In the genomic region with DNA sequence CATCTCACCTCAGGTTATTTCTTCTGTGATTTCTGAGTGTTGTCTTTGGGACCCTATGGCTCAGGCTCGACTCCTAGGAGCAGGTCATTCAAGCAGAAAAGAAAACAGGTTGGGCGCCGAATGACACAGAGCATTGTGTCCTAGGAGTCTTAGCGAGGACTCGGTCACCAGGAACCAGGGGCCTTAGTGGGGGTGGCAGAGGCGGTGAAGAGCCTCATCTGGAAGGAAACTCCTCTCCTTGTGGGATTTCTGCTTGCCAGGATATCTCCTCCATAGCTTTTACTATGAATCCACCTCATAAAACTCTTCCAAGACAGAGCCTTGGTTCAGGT, we compare ENCODE assay signal across 8 cellular contexts. TPM values are rescaled to one million over a fixed set of nuclear protein-coding genes. Genes with fewer than 3 reads are reported as not detected.
A peak's percentile ranks its signal among the peaks of the same experiment; 100 is the strongest.
DNase-seq lines count a peak whose midpoint lies in the region; ATAC-seq and TF ChIP-seq lines count a peak whose summit lies in the region.

No MANE protein-coding gene starts in this region.

- no peaks in the 10 kb centered on the region for H3K9me3 ChIP-seq in T-helper 17 cell (ENCODE audit: control insufficient read depth, low read length, poor library complexity, severe bottlenecking)

- ATAC-seq in GM23338 = peak; percentile 19; the same call in 2 of the 3 replicates
- ATAC-seq in T-helper 17 cell = no peak
- peak; percentile 6 for ATAC-seq in sciatic nerve
- no peak for ATAC-seq in HG02642 (IDR thresholded peaks at IDR 0.05; ENCODE audit: poor library complexity, unreplicated experiment)
- no peak for ATAC-seq in HG03025 (IDR thresholded peaks at IDR 0.05; ENCODE audit: low FRiP score, unreplicated experiment)

- H3K36me3 ChIP-seq in GM23338 (ENCODE audit: insufficient read depth) = no peaks in the 10 kb centered on the region

- peak overlapping the region; percentile 95 for H3K4me2 ChIP-seq in GM23338

- TF ChIP-seq CTCF in GM23338 (conservative IDR thresholded peaks at IDR 0.05; ENCODE audit: low read depth in 2 of 2) = no peak
- TF ChIP-seq CTCF in foreskin fibroblast (IDR thresholded peaks at IDR 0.05; ENCODE audit: low read depth, low read length) = no peak

- H3K4me3 ChIP-seq in GM23338 (peak overlapping the region; percentile 87), foreskin fibroblast (ENCODE audit: low read depth in 1 of 2, low read length in 2 of 2) (peak overlapping the region; percentile 56 to 59)

- no peaks in the 10 kb centered on the region for H3K9me3 Mint-ChIP-seq in GM23338

- no peak overlapping the region for H3K27ac ChIP-seq in GM23338 (ENCODE audit: low read depth)

- H3K4me1 Mint-ChIP-seq in GM23338 (peaks cover 17% of the 10 kb centered on the region), T-helper 17 cell (peaks cover 3% of the 10 kb centered on the region)

- H3K9me2 ChIP-seq in GM23338 (ENCODE audit: insufficient read depth) = no peaks in the 10 kb centered on the region

- H3K27me3 Mint-ChIP-seq in GM23338 (ENCODE audit: insufficient read depth, low read depth, poor library complexity) = peaks cover 19% of the 10 kb centered on the region
- H3K27me3 Mint-ChIP-seq in T-helper 17 cell = peaks cover 39% of the 10 kb centered on the region

- H3K79me2 ChIP-seq in GM23338 (replicated peaks; ENCODE audit: insufficient read depth) = peaks cover 16% of the 10 kb centered on the region; the same call in 1 of the 2 replicates

- H3F3A ChIP-seq in GM23338 (replicated peaks; ENCODE audit: low read depth) = 0 out of 2 replicates have a peak, but pooled peaks cover 10% of the 10 kb centered on the region

- peaks cover 12% of the 10 kb centered on the region; the same call in 1 of the 2 replicates for H3K27me3 ChIP-seq in GM23338 (ENCODE audit: insufficient read depth)

- peak overlapping the region; percentile 84 for H3K4me3 Mint-ChIP-seq in GM23338
- peak overlapping the region; percentile 72 for H3K4me3 Mint-ChIP-seq in T-helper 17 cell

- H3K4me1 ChIP-seq in GM23338 (ENCODE audit: insufficient read depth) = peaks cover 23% of the 10 kb centered on the region

- H2AFZ ChIP-seq in GM23338 = peak overlapping the region; percentile 93

- intact Hi-C loops in sciatic nerve (cut with DNase I) = no loop called here

- H4K20me1 ChIP-seq in GM23338 (replicated peaks; ENCODE audit: insufficient read depth) = no peaks in the 10 kb centered on the region

- no peak for DNase-seq in GM23338 (ENCODE audit: low spot score)
- DNase-seq in T-helper 17 cell = no peak
- DNase-seq in foreskin fibroblast = no peak
- DNase-seq in sciatic nerve (ENCODE audit: low spot score) = no peak
- no peak for DNase-seq in NCI-H1694 treated with DMSO at 0.1 percent for 48 hours (lab: John Stamatoyannopoulos, UW)
- no peak for DNase-seq in HPDE6-E6E7 (ENCODE audit: extremely low spot score)

- H3K27ac Mint-ChIP-seq in GM23338 (peak overlapping the region; percentile 78; the same call in 1 of the 2 replicates), T-helper 17 cell (no peak overlapping the region)

- no peaks in the 10 kb centered on the region for H3K36me3 Mint-ChIP-seq in GM23338 (ENCODE audit: low read depth)
- no peaks in the 10 kb centered on the region for H3K36me3 Mint-ChIP-seq in T-helper 17 cell (ENCODE audit: low read depth)

TF ChIP-seq in GM23338, 12 proteins besides CTCF, POLR2A, EP300 and RAD21 (continues in another document):
- no peak for TF ChIP-seq CREB1 (CRISPR knock-in tag; IDR thresholded peaks at IDR 0.05; ENCODE audit: low read depth)
- no peak for TF ChIP-seq ZNF331 (CRISPR knock-in tag; IDR thresholded peaks at IDR 0.05; ENCODE audit: low read depth)
- no peak for TF ChIP-seq EZH2phosphoT487 (IDR thresholded peaks at IDR 0.05; ENCODE audit: unreplicated experiment)
- TF ChIP-seq, protein P1, sequence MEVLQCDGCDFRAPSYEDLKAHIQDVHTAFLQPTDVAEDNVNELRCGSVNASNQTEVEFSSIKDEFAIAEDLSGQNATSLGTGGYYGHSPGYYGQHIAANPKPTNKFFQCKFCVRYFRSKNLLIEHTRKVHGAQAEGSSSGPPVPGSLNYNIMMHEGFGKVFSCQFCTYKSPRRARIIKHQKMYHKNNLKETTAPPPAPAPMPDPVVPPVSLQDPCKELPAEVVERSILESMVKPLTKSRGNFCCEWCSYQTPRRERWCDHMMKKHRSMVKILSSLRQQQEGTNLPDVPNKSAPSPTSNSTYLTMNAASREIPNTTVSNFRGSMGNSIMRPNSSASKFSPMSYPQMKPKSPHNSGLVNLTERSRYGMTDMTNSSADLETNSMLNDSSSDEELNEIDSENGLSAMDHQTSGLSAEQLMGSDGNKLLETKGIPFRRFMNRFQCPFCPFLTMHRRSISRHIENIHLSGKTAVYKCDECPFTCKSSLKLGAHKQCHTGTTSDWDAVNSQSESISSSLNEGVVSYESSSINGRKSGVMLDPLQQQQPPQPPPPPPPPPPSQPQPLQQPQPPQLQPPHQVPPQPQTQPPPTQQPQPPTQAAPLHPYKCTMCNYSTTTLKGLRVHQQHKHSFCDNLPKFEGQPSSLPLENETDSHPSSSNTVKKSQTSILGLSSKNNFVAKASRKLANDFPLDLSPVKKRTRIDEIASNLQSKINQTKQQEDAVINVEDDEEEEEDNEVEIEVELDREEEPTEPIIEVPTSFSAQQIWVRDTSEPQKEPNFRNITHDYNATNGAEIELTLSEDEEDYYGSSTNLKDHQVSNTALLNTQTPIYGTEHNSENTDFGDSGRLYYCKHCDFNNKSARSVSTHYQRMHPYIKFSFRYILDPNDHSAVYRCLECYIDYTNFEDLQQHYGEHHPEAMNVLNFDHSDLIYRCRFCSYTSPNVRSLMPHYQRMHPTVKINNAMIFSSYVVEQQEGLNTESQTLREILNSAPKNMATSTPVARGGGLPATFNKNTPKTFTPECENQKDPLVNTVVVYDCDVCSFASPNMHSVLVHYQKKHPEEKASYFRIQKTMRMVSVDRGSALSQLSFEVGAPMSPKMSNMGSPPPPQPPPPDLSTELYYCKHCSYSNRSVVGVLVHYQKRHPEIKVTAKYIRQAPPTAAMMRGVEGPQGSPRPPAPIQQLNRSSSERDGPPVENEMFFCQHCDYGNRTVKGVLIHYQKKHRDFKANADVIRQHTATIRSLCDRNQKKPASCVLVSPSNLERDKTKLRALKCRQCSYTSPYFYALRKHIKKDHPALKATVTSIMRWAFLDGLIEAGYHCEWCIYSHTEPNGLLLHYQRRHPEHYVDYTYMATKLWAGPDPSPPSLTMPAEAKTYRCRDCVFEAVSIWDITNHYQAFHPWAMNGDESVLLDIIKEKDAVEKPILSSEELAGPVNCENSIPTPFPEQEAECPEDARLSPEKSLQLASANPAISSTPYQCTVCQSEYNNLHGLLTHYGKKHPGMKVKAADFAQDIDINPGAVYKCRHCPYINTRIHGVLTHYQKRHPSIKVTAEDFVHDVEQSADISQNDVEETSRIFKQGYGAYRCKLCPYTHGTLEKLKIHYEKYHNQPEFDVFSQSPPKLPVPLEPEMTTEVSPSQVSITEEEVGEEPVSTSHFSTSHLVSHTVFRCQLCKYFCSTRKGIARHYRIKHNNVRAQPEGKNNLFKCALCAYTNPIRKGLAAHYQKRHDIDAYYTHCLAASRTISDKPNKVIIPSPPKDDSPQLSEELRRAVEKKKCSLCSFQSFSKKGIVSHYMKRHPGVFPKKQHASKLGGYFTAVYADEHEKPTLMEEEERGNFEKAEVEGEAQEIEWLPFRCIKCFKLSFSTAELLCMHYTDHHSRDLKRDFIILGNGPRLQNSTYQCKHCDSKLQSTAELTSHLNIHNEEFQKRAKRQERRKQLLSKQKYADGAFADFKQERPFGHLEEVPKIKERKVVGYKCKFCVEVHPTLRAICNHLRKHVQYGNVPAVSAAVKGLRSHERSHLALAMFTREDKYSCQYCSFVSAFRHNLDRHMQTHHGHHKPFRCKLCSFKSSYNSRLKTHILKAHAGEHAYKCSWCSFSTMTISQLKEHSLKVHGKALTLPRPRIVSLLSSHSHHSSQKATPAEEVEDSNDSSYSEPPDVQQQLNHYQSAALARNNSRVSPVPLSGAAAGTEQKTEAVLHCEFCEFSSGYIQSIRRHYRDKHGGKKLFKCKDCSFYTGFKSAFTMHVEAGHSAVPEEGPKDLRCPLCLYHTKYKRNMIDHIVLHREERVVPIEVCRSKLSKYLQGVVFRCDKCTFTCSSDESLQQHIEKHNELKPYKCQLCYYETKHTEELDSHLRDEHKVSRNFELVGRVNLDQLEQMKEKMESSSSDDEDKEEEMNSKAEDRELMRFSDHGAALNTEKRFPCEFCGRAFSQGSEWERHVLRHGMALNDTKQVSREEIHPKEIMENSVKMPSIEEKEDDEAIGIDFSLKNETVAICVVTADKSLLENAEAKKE (CRISPR knock-in tag; IDR thresholded peaks at IDR 0.05) = no peak
- TF ChIP-seq STAT1 (IDR thresholded peaks at IDR 0.05; ENCODE audit: unreplicated experiment) = no peak
- no peak for TF ChIP-seq NANOG (IDR thresholded peaks at IDR 0.05; ENCODE audit: borderline replicate concordance)
- TF ChIP-seq JUNB (IDR thresholded peaks at IDR 0.05; ENCODE audit: unreplicated experiment) = no peak
- TF ChIP-seq, protein P2, sequence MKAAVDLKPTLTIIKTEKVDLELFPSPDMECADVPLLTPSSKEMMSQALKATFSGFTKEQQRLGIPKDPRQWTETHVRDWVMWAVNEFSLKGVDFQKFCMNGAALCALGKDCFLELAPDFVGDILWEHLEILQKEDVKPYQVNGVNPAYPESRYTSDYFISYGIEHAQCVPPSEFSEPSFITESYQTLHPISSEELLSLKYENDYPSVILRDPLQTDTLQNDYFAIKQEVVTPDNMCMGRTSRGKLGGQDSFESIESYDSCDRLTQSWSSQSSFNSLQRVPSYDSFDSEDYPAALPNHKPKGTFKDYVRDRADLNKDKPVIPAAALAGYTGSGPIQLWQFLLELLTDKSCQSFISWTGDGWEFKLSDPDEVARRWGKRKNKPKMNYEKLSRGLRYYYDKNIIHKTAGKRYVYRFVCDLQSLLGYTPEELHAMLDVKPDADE (IDR thresholded peaks at IDR 0.05) = no peak

RNA-seq across cellular contexts. Expression of a gene that starts 0.6 kb away (rescaled TPM):
- 30.6 and 33.9 TPM in 2 replicates for total RNA-seq in GM23338 (2014; rRNA removed; shearing (Covaris generic))
- 14.7 and 15.4 TPM in 2 replicates for polyA plus RNA-seq in GM23338 (2016; fragmentation: Nextera tagmentation; extraction: Ambion mirVana)
- under 1 TPM in 1 of 2 donors, not detected in 1; 0.12 TPM for total RNA-seq in T-helper 17 cell
- total RNA-seq in sciatic nerve = 6.1 TPM

RNA-seq across cellular contexts. Expression of a gene that starts 45.2 kb away (rescaled TPM):
- total RNA-seq in GM23338 (2014; rRNA removed; shearing (Covaris generic)) = 1.6 and 2.4 TPM in 2 replicates
- polyA plus RNA-seq in GM23338 (2016; fragmentation: Nextera tagmentation; extraction: Ambion mirVana) = 0.42 TPM in 1 of 2 replicates, not detected in the other
- 10 to 100 TPM; 12.7 to 15.2 TPM for total RNA-seq in T-helper 17 cell
- total RNA-seq in sciatic nerve = 2.9 TPM

Comparison
In these comparisons a context has a peak if more than half of its experiments do, and no peak if none do; other contexts are left out.
1. ATAC-seq: peak in GM23338 (single experiment) and sciatic nerve (single experiment); none in T-helper 17 cell (single experiment), HG02642 (single experiment) and HG03025 (single experiment).